In the genomic region with DNA sequence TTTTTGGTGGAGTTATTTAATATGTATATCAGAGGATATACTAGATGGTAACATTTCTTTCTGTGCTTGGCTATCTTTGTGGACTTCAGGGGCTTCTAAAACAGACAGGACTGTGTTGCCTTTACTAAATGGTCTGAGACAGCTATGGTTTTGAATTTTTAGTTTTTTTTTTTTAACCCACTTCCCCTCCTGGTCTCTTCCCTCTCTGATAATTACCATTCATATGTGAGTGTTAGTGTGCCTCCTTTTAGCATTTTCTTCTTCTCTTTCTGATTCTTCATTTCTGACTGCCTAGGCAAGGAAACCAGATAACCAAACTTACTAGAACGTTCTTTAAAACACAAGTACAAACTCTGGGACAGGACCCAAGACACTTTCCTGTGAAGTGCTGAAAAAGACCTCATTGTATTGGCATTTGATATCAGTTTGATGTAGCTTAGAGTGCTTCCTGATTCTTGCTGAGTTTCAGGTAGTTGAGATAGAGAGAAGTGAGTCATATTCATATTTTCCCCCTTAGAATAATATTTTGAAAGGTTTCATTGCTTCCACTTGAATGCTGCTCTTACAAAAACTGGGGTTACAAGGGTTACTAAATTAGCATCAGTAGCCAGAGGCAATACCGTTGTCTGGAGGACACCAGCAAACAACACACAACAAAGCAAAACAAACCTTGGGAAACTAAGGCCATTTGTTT, we compare ENCODE assay signal across 11 cellular contexts. TPM values are rescaled to one million over a fixed set of nuclear protein-coding genes. Genes with fewer than 3 reads are reported as not detected.
DNase-seq lines count a peak whose midpoint lies in the region; ATAC-seq and FAIRE-seq lines count a peak whose summit lies in the region.
"Had no signal": no experiment of that assay in that cellular context is flagged by ENCODE, and none has a peak within 500 bp of the region (broad histone marks: within the 10 kb centered on the region; RNA-seq: fewer than 3 reads in every experiment).

No MANE protein-coding gene starts in this region.

- ATAC-seq in GM19455 (IDR thresholded peaks at IDR 0.05; ENCODE audit: unreplicated experiment) (peak; percentile 89), HG03432 (IDR thresholded peaks at IDR 0.05; ENCODE audit: unreplicated experiment) (peak; percentile 84)

- DNase-seq in COLO829 (ENCODE audit: low spot score): peak; percentile 23
- DNase-seq in dermis microvascular lymphatic vessel endothelial cell (ENCODE audit: low read depth in 2 of 2): peak; percentile 40 to 77
- no peak for DNase-seq in DMS 273 (lab: John Stamatoyannopoulos, UW; ENCODE audit: unreplicated experiment)
- no peak for DNase-seq in HTR-8/SVneo (ENCODE audit: insufficient read length, low spot score)
- no peak for DNase-seq in middle frontal gyrus (ENCODE audit: extremely low spot score, low spot score)
- DNase-seq in DMS79 (lab: John Stamatoyannopoulos, UW): no peak
- DNase-seq: effector CD4-positive, alpha-beta T cell; occipital lobe; testis had no signal

- FAIRE-seq in HTR-8/SVneo (lab: Jason Lieb, UNC): no peak

RNA-seq across cellular contexts. Expression of a gene that starts 52.7 kb away (rescaled TPM):
- total RNA-seq in dermis microvascular lymphatic vessel endothelial cell: 47.4 and 84.8 TPM in 2 replicates

Comparison
In these comparisons a context has a peak if more than half of its experiments do, and no peak if none do; other contexts are left out.
1. DNase-seq: peak in COLO829 (single experiment) and dermis microvascular lymphatic vessel endothelial cell (2 of 2); none in DMS 273 (single experiment), HTR-8/SVneo (single experiment), middle frontal gyrus (single experiment) and DMS79 (single experiment).